ENCODE assay signal across 16 cellular contexts in genomic region chr12:48812389-48812788, GRCh38. TPM values are rescaled to one million over a fixed set of nuclear protein-coding genes. Genes with fewer than 3 reads are reported as not detected.
A peak's percentile ranks its signal among the peaks of the same experiment; 100 is the strongest.
DNase-seq lines count a peak whose midpoint lies in the region; ATAC-seq and TF ChIP-seq lines count a peak whose summit lies in the region.
"Had no signal": no experiment of that assay in that cellular context is flagged by ENCODE, and none has a peak within 500 bp of the region (broad histone marks: within the 10 kb centered on the region; RNA-seq: fewer than 3 reads in every experiment).

No MANE protein-coding gene starts in this region.

- intact Hi-C loops in ovary (cut with DNase I) = no loop called here

- H3K9me3 ChIP-seq in WERI-Rb-1 (ENCODE audit: severe bottlenecking) (no peaks in the 10 kb centered on the region), ovary (no peaks in the 10 kb centered on the region)
- H3K9me3 ChIP-seq: HAP-1 had no signal

- H3K27ac Mint-ChIP-seq in T-helper 1 cell treated with Interleukin-12 subunit alpha and Interleukin-12 subunit beta and Interleukin-4 antibody, amounts not matched to agents 30 μg/mL and 1 μg/mL, for 36 hours = no peak overlapping the region
- peak overlapping the region in 1 of 6 donors; percentile 47 for H3K27ac Mint-ChIP-seq in immature natural killer cell

- WGBS in ovary, 3 donors = 24 to 38% (median 33%) methylated on average over 2 of the region's 2 CpGs

- DNase-seq in T-helper 1 cell (no peak), WERI-Rb-1 (no peak), immature natural killer cell (no peak), ovary (no peak), GM10266 (ENCODE audit: extremely low spot score) (no peak), Kasumi-1 (lab: John Stamatoyannopoulos, UW) (no peak)
- DNase-seq: cerebellar nuclear complex, Karpas-422, NCI-H1436, NCI-H446 treated with DMSO at 0.1 percent for 48 hours had no signal

- H3K4me3 ChIP-seq in WERI-Rb-1 (ENCODE audit: low read depth, low read length) (no peak overlapping the region), ovary (no peak overlapping the region)
- H3K4me3 ChIP-seq: GM12878, HAP-1 had no signal

- H3K27me3 ChIP-seq in WERI-Rb-1 (ENCODE audit: insufficient read depth, low read depth, severe bottlenecking) = no peaks in the 10 kb centered on the region
- H3K27me3 ChIP-seq in ovary = no peaks in the 10 kb centered on the region

- H3K9me3 Mint-ChIP-seq in T-helper 1 cell treated with Interleukin-12 subunit alpha and Interleukin-12 subunit beta and Interleukin-4 antibody, amounts not matched to agents 30 μg/mL and 1 μg/mL, for 36 hours = no peaks in the 10 kb centered on the region
- H3K9me3 Mint-ChIP-seq in immature natural killer cell = no peaks in the 10 kb centered on the region

- no peak for TF ChIP-seq EP300 in ovary (IDR thresholded peaks at IDR 0.05)

- peaks cover 26% of the 10 kb centered on the region for H3K4me1 ChIP-seq in ovary (ENCODE audit: insufficient read depth)

- TF ChIP-seq CTCF in WERI-Rb-1 (IDR thresholded peaks at IDR 0.05; ENCODE audit: low read depth, low read length) (no peak), ovary (IDR thresholded peaks at IDR 0.05) (no peak), GM10266 (IDR thresholded peaks at IDR 0.05; ENCODE audit: control insufficient read depth, insufficient read depth, low read depth, missing control alignments) (no peak)

- H3K4me1 Mint-ChIP-seq in T-helper 1 cell treated with Interleukin-12 subunit alpha and Interleukin-12 subunit beta and Interleukin-4 antibody, amounts not matched to agents 30 μg/mL and 1 μg/mL, for 36 hours (ENCODE audit: low read depth) = peaks cover 16% of the 10 kb centered on the region
- peaks cover 23 to 24% of the 10 kb centered on the region in 2 donors for H3K4me1 Mint-ChIP-seq in immature natural killer cell

- peaks cover 14% of the 10 kb centered on the region for H3K27me3 Mint-ChIP-seq in T-helper 1 cell treated with Interleukin-12 subunit alpha and Interleukin-12 subunit beta and Interleukin-4 antibody, amounts not matched to agents 30 μg/mL and 1 μg/mL, for 36 hours (ENCODE audit: low read depth)
- peaks cover 1 to 4% (median 4%) of the 10 kb centered on the region in 3 donors for H3K27me3 Mint-ChIP-seq in immature natural killer cell (ENCODE audit: low read depth in 3 of 3)

- H3K27ac ChIP-seq in WERI-Rb-1 (0 out of 2 replicates have a peak overlapping the region, but pooled peaks have one; percentile 12), ovary (peak overlapping the region; percentile 90 to 95)
- H3K27ac ChIP-seq: 22Rv1, HL-60 had no signal

- peak overlapping the region; percentile 52 for H3K4me3 Mint-ChIP-seq in T-helper 1 cell treated with Interleukin-12 subunit alpha and Interleukin-12 subunit beta and Interleukin-4 antibody, amounts not matched to agents 30 μg/mL and 1 μg/mL, for 36 hours
- H3K4me3 Mint-ChIP-seq in immature natural killer cell = peak overlapping the region; percentile 29 to 67 (median 45)

- no peaks in the 10 kb centered on the region for H3K36me3 Mint-ChIP-seq in T-helper 1 cell treated with Interleukin-12 subunit alpha and Interleukin-12 subunit beta and Interleukin-4 antibody, amounts not matched to agents 30 μg/mL and 1 μg/mL, for 36 hours (ENCODE audit: low read depth)
- no peaks in the 10 kb centered on the region for H3K36me3 Mint-ChIP-seq in immature natural killer cell

- H3K36me3 ChIP-seq in WERI-Rb-1 (no peaks in the 10 kb centered on the region), ovary (no peaks in the 10 kb centered on the region)
- H3K36me3 ChIP-seq: HAP-1 had no signal

- ATAC-seq in HG02870 (IDR thresholded peaks at IDR 0.05; ENCODE audit: unreplicated experiment) = no peak
- ATAC-seq: GM12878 had no signal

- TF ChIP-seq POLR2A in ovary (IDR thresholded peaks at IDR 0.05) = no peak

RNA-seq across cellular contexts. Expression of gene CACNB3, which starts 5.9 kb away (rescaled TPM):
- 1 to 10 TPM in 2 of 3 donors, under 1 TPM in 1; 0.66 to 2.1 (median 1.4) TPM for polyA plus RNA-seq in immature natural killer cell
- 100 to 1,000 TPM in 3 of 7 donors, 10 to 100 TPM in 4; 24.1 to 162 (median 92.3) TPM for total RNA-seq in ovary
- polyA plus RNA-seq in ovary = 10 to 100 TPM; 29.5 to 50.5 TPM

RNA-seq across cellular contexts. Expression of gene ADCY6, which starts 23.5 kb away (rescaled TPM):
- not detected for polyA plus RNA-seq in immature natural killer cell
- 10 to 100 TPM; 14.8 to 83.3 (median 51.9) TPM for total RNA-seq in ovary
- polyA plus RNA-seq in ovary = 10 to 100 TPM; 25.4 to 28.1 TPM

RNA-seq across cellular contexts. Expression of gene DDX23, which starts 39.6 kb away (rescaled TPM):
- polyA plus RNA-seq in immature natural killer cell = 10 to 100 TPM; 27.7 to 76.6 (median 37.7) TPM
- 10 to 100 TPM; 48.0 to 82.2 (median 70.5) TPM for total RNA-seq in ovary
- 100 to 1,000 TPM in 1 of 2 donors, 10 to 100 TPM in 1; 60.0 to 108 TPM for polyA plus RNA-seq in ovary

RNA-seq across cellular contexts. Expression of gene RND1, which starts 53.3 kb away (rescaled TPM):
- polyA plus RNA-seq in immature natural killer cell (1 to 10 TPM in 1 of 3 donors, under 1 TPM in 1, not detected in 1; 0.63 to 1.7 TPM), ovary (1 to 10 TPM; 1.2 to 2.1 TPM)
- total RNA-seq in ovary = 1 to 10 TPM in 1 of 7 donors, under 1 TPM in 6; 0.23 to 3.8 (median 0.38) TPM

Comparison
In these comparisons a context has a peak if more than half of its experiments do, and no peak if none do; other contexts are left out.
1. RNA of gene CACNB3, which starts 5.9 kb away (polyA plus RNA-seq): 29.5 to 50.5 TPM in ovary; 0.66 to 2.1 TPM in immature natural killer cell; every median in the first group is over 4 times any median in the second.
2. RNA of gene ADCY6, which starts 23.5 kb away (polyA plus RNA-seq): 25.4 to 28.1 TPM in ovary; not detected in immature natural killer cell; every median in the first group is over 10 times any median in the second.